In genomic region chr12:76266797-76267196, GRCh38 we compare ENCODE assay signal across 1 cellular context.
TF ChIP-seq lines count a peak whose summit lies in the region.

No MANE protein-coding gene starts in this region.

TF ChIP-seq in GM23338, 12 proteins besides CTCF, POLR2A, EP300 and RAD21 (continued from another document):
- TF ChIP-seq REST (IDR thresholded peaks at IDR 0.05; ENCODE audit: unreplicated experiment) (no peak), EZH2phosphoT487 (IDR thresholded peaks at IDR 0.05; ENCODE audit: unreplicated experiment) (no peak), CREB1 (CRISPR knock-in tag; IDR thresholded peaks at IDR 0.05; ENCODE audit: low read depth) (no peak), ZNF114 (CRISPR knock-in tag; IDR thresholded peaks at IDR 0.05) (no peak), POLR2AphosphoS5 (IDR thresholded peaks at IDR 0.05; ENCODE audit: low read depth) (no peak), EZH2 (IDR thresholded peaks at IDR 0.05; ENCODE audit: low read depth, unreplicated experiment) (no peak), JUNB (IDR thresholded peaks at IDR 0.05; ENCODE audit: unreplicated experiment) (no peak)
